34 cellular contexts compared by ENCODE assay signal in genomic region chr9:89187950-89188349, GRCh38.
"Had no signal": no experiment of that assay in that cellular context is flagged by ENCODE, and none has a peak within 500 bp of the region (broad histone marks: within the 10 kb centered on the region; RNA-seq: fewer than 3 reads in every experiment).

No MANE protein-coding gene starts in this region.

- H3K27me3 ChIP-seq: MG63 had no signal

- H3K36me3 ChIP-seq: MG63 had no signal

- H3K27ac ChIP-seq: KMS-11 had no signal

- H3K4me3 ChIP-seq: MG63 had no signal

- DNase-seq: Karpas-422, Kasumi-1, MG63, MM.1S, MV-4-11, NCI-H1048, NCI-H1092, NCI-H1092 treated with DMSO at 0.1 percent for 48 hours, NCI-H1105, NCI-H1105 treated with DMSO at 0.1 percent for 48 hours, NCI-H1417, NCI-H1417 treated with DMSO at 0.1 percent for 48 hours, NCI-H1436, NCI-H1436 treated with DMSO at 0.1 percent for 48 hours, NCI-H146, NCI-H1694, NCI-H1694 treated with DMSO at 0.1 percent for 48 hours, NCI-H187, NCI-H187 treated with DMSO at 0.1 percent for 48 hours, NCI-H1930, NCI-H2029, NCI-H2029 treated with DMSO at 0.1 percent for 48 hours, NCI-H2081, NCI-H2081 treated with DMSO at 0.1 percent for 48 hours, NCI-H2107, NCI-H2171, NCI-H2171 treated with DMSO at 0.1 percent for 48 hours, NCI-H2227 treated with DMSO at 0.1 percent for 48 hours, NCI-H226, NCI-H345, NCI-H446, NCI-H446 treated with DMSO at 0.1 percent for 48 hours, NCI-H510A had no signal

- H3K9me3 ChIP-seq: MG63 had no signal
